Comparison of ENCODE assay signal across 7 cellular contexts in the genomic region with DNA sequence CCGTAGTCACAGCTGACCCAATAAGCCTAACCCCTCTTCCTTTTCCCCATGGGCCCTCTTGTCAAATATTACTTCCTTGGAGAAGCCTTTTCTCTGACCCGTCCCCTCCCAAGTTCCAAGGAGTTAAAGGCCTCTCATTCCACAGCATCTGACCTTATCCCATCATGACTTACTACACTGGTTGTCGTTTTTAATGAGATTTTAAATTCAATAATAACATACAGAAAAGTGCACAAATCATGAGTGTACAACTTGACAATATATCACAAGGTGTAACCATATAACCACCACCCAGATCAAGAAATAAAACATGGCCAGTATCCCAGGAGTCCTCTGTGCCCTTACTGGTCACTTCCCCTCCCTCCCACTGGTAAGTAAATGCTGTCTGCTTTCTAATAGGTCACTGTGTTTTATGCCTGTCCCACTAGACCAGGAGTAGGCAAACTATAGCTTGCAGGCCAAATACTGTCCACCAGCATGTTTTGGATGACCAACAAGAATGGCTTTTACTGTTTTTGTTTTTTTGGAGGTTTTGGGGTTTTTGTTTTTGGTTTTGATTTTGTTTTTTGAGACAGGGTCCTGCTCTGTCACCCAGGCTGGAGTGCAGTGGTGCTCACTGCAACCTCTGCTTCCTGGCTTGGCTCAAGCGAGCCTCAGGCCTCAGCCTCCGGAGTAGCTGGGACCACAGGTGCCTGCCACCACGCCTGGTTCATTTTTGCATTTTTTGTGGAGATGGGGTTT. TPM values are rescaled to one million over a fixed set of nuclear protein-coding genes. Genes with fewer than 3 reads are reported as not detected.
A peak's percentile ranks its signal among the peaks of the same experiment; 100 is the strongest.
DNase-seq lines count a peak whose midpoint lies in the region; ATAC-seq and TF ChIP-seq lines count a peak whose summit lies in the region.

No MANE protein-coding gene starts in this region.

- no peaks in the 10 kb centered on the region for H3K9me3 Mint-ChIP-seq in neural crest cell

- H3K4me3 ChIP-seq in GM23248 (peak overlapping the region; percentile 95), OCI-LY1 (ENCODE audit: low read depth, low read length, poor library complexity, severe bottlenecking) (peak overlapping the region; percentile 78)

- H2AFZ ChIP-seq in GM23248 (peak overlapping the region; percentile 91), OCI-LY1 (ENCODE audit: low read length) (no peak overlapping the region)

- H3K27me3 ChIP-seq in GM23248 (replicated peaks; ENCODE audit: insufficient read depth) (no peaks in the 10 kb centered on the region), OCI-LY1 (ENCODE audit: insufficient read depth, low read length) (no peaks in the 10 kb centered on the region)

- no peaks in the 10 kb centered on the region for H3K36me3 Mint-ChIP-seq in neural crest cell (ENCODE audit: low read depth)

- H3K27ac ChIP-seq in GM23248 (peak overlapping the region; percentile 75), OCI-LY1 (ENCODE audit: low read depth, low read length, poor library complexity, severe bottlenecking) (no peak overlapping the region)

- peaks cover 18% of the 10 kb centered on the region for H3K27me3 Mint-ChIP-seq in neural crest cell (ENCODE audit: low read depth)

- H3K9me3 ChIP-seq in GM23248 (ENCODE audit: low read depth) (no peaks in the 10 kb centered on the region), OCI-LY1 (ENCODE audit: low read length) (no peaks in the 10 kb centered on the region)

- peak; percentile 27 for DNase-seq in GM23248
- peak; percentile 33 for DNase-seq in dermis blood vessel endothelial cell
- no peak for DNase-seq in neural crest cell (ENCODE audit: low read depth, low spot score)
- no peak for DNase-seq in amygdala (lab: John Stamatoyannopoulos, UW)
- DNase-seq in germinal center (ENCODE audit: low spot score) = no peak

- H3K9me2 ChIP-seq in GM23248 (ENCODE audit: insufficient read depth) (no peaks in the 10 kb centered on the region), OCI-LY1 (ENCODE audit: low read depth, low read length) (no peaks in the 10 kb centered on the region)

- WGBS in GM23248 (ENCODE audit: low coverage in 1 of 2, low lambda C conversion rate in 2 of 2, missing lambda C conversion rate in 2 of 2), 2 experiments = 58 to 59% methylated on average over 6 of the region's 6 CpGs

- H3K27ac Mint-ChIP-seq in neural crest cell (ENCODE audit: unreplicated experiment) = peak overlapping the region; percentile 96

- peak overlapping the region; percentile 96 for H3K4me3 Mint-ChIP-seq in neural crest cell

- peak overlapping the region; percentile 76 for H3K4me2 ChIP-seq in GM23248 (ENCODE audit: unreplicated experiment)
- H3K4me2 ChIP-seq in OCI-LY1 (ENCODE audit: low read length) = peak overlapping the region; percentile 72

- in situ Hi-C loops in GM23248 (cut with MboI) = no loop called here

- H3F3A ChIP-seq in GM23248 (ENCODE audit: insufficient read depth) = no peaks in the 10 kb centered on the region
- H3F3A ChIP-seq in OCI-LY1 (ENCODE audit: insufficient read depth, low read length) = no peaks in the 10 kb centered on the region

- peak overlapping the region; percentile 97 for H3K9ac ChIP-seq in GM23248
- H3K9ac ChIP-seq in OCI-LY1 (ENCODE audit: low read length) = peak overlapping the region; percentile 78

- H3K4me1 ChIP-seq in GM23248 (ENCODE audit: insufficient read depth) (0 out of 2 replicates have a peak, but pooled peaks cover 4% of the 10 kb centered on the region), OCI-LY1 (ENCODE audit: insufficient read depth, low read length, severe bottlenecking) (peaks cover 15% of the 10 kb centered on the region)

- H4K20me1 ChIP-seq in GM23248 (ENCODE audit: insufficient read depth) = no peaks in the 10 kb centered on the region
- no peaks in the 10 kb centered on the region for H4K20me1 ChIP-seq in OCI-LY1 (ENCODE audit: insufficient read depth, low read length)

- TF ChIP-seq CTCF in OCI-LY1 (IDR thresholded peaks at IDR 0.05; ENCODE audit: low read length) (no peak), neural crest cell (conservative IDR thresholded peaks at IDR 0.05) (no peak)

- H3K79me2 ChIP-seq in GM23248 (ENCODE audit: insufficient read depth) (0 out of 2 replicates have a peak, but pooled peaks cover 9% of the 10 kb centered on the region), OCI-LY1 (ENCODE audit: insufficient read depth, low read length) (no peaks in the 10 kb centered on the region)

- H3K4me1 Mint-ChIP-seq in neural crest cell = peaks cover 28% of the 10 kb centered on the region

- no peak for ATAC-seq in HG02623 (IDR thresholded peaks at IDR 0.05; ENCODE audit: unreplicated experiment)

- H3K36me3 ChIP-seq in GM23248 (ENCODE audit: low read depth) (no peaks in the 10 kb centered on the region), OCI-LY1 (ENCODE audit: insufficient read depth, low read length) (no peaks in the 10 kb centered on the region)

RNA-seq across cellular contexts. Expression of gene FDXR, which starts 1.2 kb away (rescaled TPM):
- total RNA-seq in GM23248 (2014; rRNA removed; shearing (Covaris generic)) = 19.0 and 21.2 TPM in 2 replicates
- 14.2 and 15.3 TPM in 2 replicates for polyA plus RNA-seq in GM23248 (2016; fragmentation: Nextera tagmentation; extraction: Ambion mirVana)
- total RNA-seq in dermis blood vessel endothelial cell (36.2 and 59.5 TPM in 2 replicates), neural crest cell (13.3 and 14.8 TPM in 2 replicates)

RNA-seq across cellular contexts. Expression of gene GRIN2C, which starts 14.4 kb away (rescaled TPM):
- not detected in 2 replicates for total RNA-seq in GM23248 (2014; rRNA removed; shearing (Covaris generic))
- not detected in 2 replicates for polyA plus RNA-seq in GM23248 (2016; fragmentation: Nextera tagmentation; extraction: Ambion mirVana)
- total RNA-seq in dermis blood vessel endothelial cell = 0.14 and 0.17 TPM in 2 replicates
- total RNA-seq in neural crest cell = 0.02 and 0.07 TPM in 2 replicates

RNA-seq across cellular contexts. Expression of gene FADS6, which starts 19.4 kb away (rescaled TPM):
- not detected in 2 replicates for total RNA-seq in GM23248 (2014; rRNA removed; shearing (Covaris generic))
- not detected in 2 replicates for polyA plus RNA-seq in GM23248 (2016; fragmentation: Nextera tagmentation; extraction: Ambion mirVana)
- 0.05 TPM in 1 of 2 replicates, not detected in the other for total RNA-seq in dermis blood vessel endothelial cell
- not detected in 2 replicates for total RNA-seq in neural crest cell

RNA-seq across cellular contexts. Expression of gene USH1G, which starts 49.0 kb away (rescaled TPM):
- total RNA-seq in GM23248 (2014; rRNA removed; shearing (Covaris generic)) = not detected in 2 replicates
- not detected in 2 replicates for polyA plus RNA-seq in GM23248 (2016; fragmentation: Nextera tagmentation; extraction: Ambion mirVana)
- total RNA-seq in dermis blood vessel endothelial cell (not detected in 2 replicates), neural crest cell (0.14 TPM in 1 of 2 replicates, not detected in the other)

RNA-seq across cellular contexts. Expression of gene OTOP2, which starts 50.0 kb away (rescaled TPM):
- not detected in 2 replicates for total RNA-seq in GM23248 (2014; rRNA removed; shearing (Covaris generic))
- polyA plus RNA-seq in GM23248 (2016; fragmentation: Nextera tagmentation; extraction: Ambion mirVana) = not detected in 2 replicates
- total RNA-seq in dermis blood vessel endothelial cell (not detected in 2 replicates), neural crest cell (not detected in 2 replicates)

Comparison
In these comparisons a context has a peak if more than half of its experiments do, and no peak if none do; other contexts are left out.
1. DNase-seq: peak in GM23248 (single experiment) and dermis blood vessel endothelial cell (single experiment); none in neural crest cell (single experiment), amygdala (0 of 56) and germinal center (single experiment).